8 cellular contexts compared by ENCODE assay signal in genomic region chr10:110568055-110568735, GRCh38. TPM values are rescaled to one million over a fixed set of nuclear protein-coding genes. Genes with fewer than 3 reads are reported as not detected.
A peak's percentile ranks its signal among the peaks of the same experiment; 100 is the strongest.
DNase-seq lines count a peak whose midpoint lies in the region; ATAC-seq, FAIRE-seq and TF ChIP-seq lines count a peak whose summit lies in the region.

No MANE protein-coding gene starts in this region.

- peaks cover 21% of the 10 kb centered on the region for H3K4me1 Mint-ChIP-seq in Calu3 (ENCODE audit: low read depth, unreplicated experiment)

- H3K27ac ChIP-seq in right lobe of liver, result peak overlapping the region; percentile 86 to 92 (median 91)

- intact Hi-C loops in Calu3 (cut with micrococcal nuclease; ENCODE audit: unreplicated experiment) (no loop called here), right lobe of liver (cut with DNase I) (no loop called here)

- no peak overlapping the region for H3K27ac Mint-ChIP-seq in Calu3 (ENCODE audit: unreplicated experiment)

- no TSS peak for BruUV-seq in Calu3 (replicated peaks; lab: Mats Ljungman, UMichigan)

- peak overlapping the region; percentile 88 for H3K4me3 Mint-ChIP-seq in Calu3 (ENCODE audit: low read depth, unreplicated experiment)

- ATAC-seq in GM21390 (IDR thresholded peaks at IDR 0.05; ENCODE audit: unreplicated experiment), result peak; percentile 26
- ATAC-seq in right lobe of liver, result peak in 3 of 4 donors; percentile 12 to 63 (median 43)

- WGBS in right lobe of liver (ENCODE audit: insufficient coverage, low coverage, low lambda C conversion rate, missing lambda C conversion rate), result 0% methylated on average over 9 of the region's 40 CpGs

- H3K36me3 ChIP-seq in right lobe of liver, result no peaks in the 10 kb centered on the region

- no peaks in the 10 kb centered on the region for H3K27me3 ChIP-seq in right lobe of liver

- H3K9me3 ChIP-seq in right lobe of liver, result no peaks in the 10 kb centered on the region

- H3K27me3 Mint-ChIP-seq in Calu3 (ENCODE audit: unreplicated experiment), result no peaks in the 10 kb centered on the region

- peaks cover 0 to 18% (median 0%) of the 10 kb centered on the region in 4 donors for H3K4me1 ChIP-seq in right lobe of liver

- FAIRE-seq in HTR-8/SVneo (lab: Jason Lieb, UNC), result no peak

- peaks cover 25% of the 10 kb centered on the region for H3K36me3 Mint-ChIP-seq in Calu3 (ENCODE audit: insufficient read depth, unreplicated experiment)

- no peak for TF ChIP-seq POLR2A in right lobe of liver (IDR thresholded peaks at IDR 0.05)

- no peak for TF ChIP-seq CTCF in Calu3 (IDR thresholded peaks at IDR 0.05; ENCODE audit: unreplicated experiment)
- TF ChIP-seq CTCF in choroid plexus epithelial cell (conservative IDR thresholded peaks at IDR 0.05; ENCODE audit: low read depth, low read length), result no peak
- no peak for TF ChIP-seq CTCF in right lobe of liver (IDR thresholded peaks at IDR 0.05)

- no peaks in the 10 kb centered on the region for H3K9me3 Mint-ChIP-seq in Calu3 (ENCODE audit: low read depth, unreplicated experiment)

- CTCF ChIA-PET in Calu3 (lab: Charles Lee), result no interaction called here

- no peak for DNase-seq in Calu3
- peak; percentile 3 for DNase-seq in HTR-8/SVneo (ENCODE audit: insufficient read length, low spot score)
- DNase-seq in activated CD4-positive, CD25-positive, alpha-beta regulatory T cell (lab: John Stamatoyannopoulos, UW), result peak; percentile 26 to 35 (median 35)
- DNase-seq in choroid plexus epithelial cell (ENCODE audit: low read depth), result peak; percentile 36
- DNase-seq in right lobe of liver, result no peak
- DNase-seq in stimulated activated CD4-positive, alpha-beta T cell treated with anti-CD3 and anti-CD28 coated beads, Interleukin-4, amount 100 ng/mL, for 48 hours (ENCODE audit: low read depth in 2 of 2), result peak; percentile 28 to 43
- no peak for DNase-seq in amniotic stem cell (lab: John Stamatoyannopoulos, UW)

- peak overlapping the region; percentile 93 for H3K4me3 ChIP-seq in choroid plexus epithelial cell (ENCODE audit: low read depth, low read length)
- H3K4me3 ChIP-seq in right lobe of liver, result peak overlapping the region; percentile 71 to 92 (median 73)

RNA-seq across cellular contexts. Expression of gene SMC3, which starts 0.7 kb away (rescaled TPM):
- total RNA-seq in Calu3 (2022), result 26.3 and 31.3 TPM in 2 replicates
- total RNA-seq in right lobe of liver, result 10 to 100 TPM in 5 of 6 experiments, 1 to 10 TPM in 1; 9.9 to 14.0 (median 11.9) TPM

Comparison
In these comparisons a context has a peak if more than half of its experiments do, and no peak if none do; other contexts are left out.
1. DNase-seq: peak in HTR-8/SVneo (single experiment), activated CD4-positive, CD25-positive, alpha-beta regulatory T cell (4 of 4), choroid plexus epithelial cell (single experiment) and stimulated activated CD4-positive, alpha-beta T cell treated with anti-CD3 and anti-CD28 coated beads, Interleukin-4, amount 100 ng/mL, for 48 hours (2 of 2); none in Calu3 (single experiment), right lobe of liver (0 of 3) and amniotic stem cell (single experiment).